In genomic region chr1:6392081-6392879, GRCh38 we compare ENCODE assay signal across 9 cellular contexts. TPM values are rescaled to one million over a fixed set of nuclear protein-coding genes. Genes with fewer than 3 reads are reported as not detected.
DNase-seq lines count a peak whose midpoint lies in the region; ATAC-seq, FAIRE-seq and TF ChIP-seq lines count a peak whose summit lies in the region.
"Had no signal": no experiment of that assay in that cellular context is flagged by ENCODE, and none has a peak within 500 bp of the region (broad histone marks: within the 10 kb centered on the region; RNA-seq: fewer than 3 reads in every experiment).

No MANE protein-coding gene starts in this region.

- POLR2A ChIA-PET in AG04450 (lab: Yijun Ruan, JAX) (interaction anchor here (0.6 to 1.3 kb wide), 2 partner anchors 8 to 30 kb away, joined by 3 read pairs; no protein-coding TSS in a partner anchor), OCI-LY7 (lab: Charles Lee) (interaction anchor here (0.7 to 0.8 kb wide), 2 partner anchors 11 to 1087 kb away, joined by 3 read pairs; no protein-coding TSS in a partner anchor)
- POLR2A ChIA-PET in naive thymus-derived CD4-positive, alpha-beta T cell (lab: Charles Lee) = interaction anchor here (0.6 to 2.6 kb wide), 4 partner anchors 9 to 157 kb away, joined by 3 to 11 read pairs (median 5); no protein-coding TSS in a partner anchor

- no peaks in the 10 kb centered on the region for H3K9me2 ChIP-seq in OCI-LY7 (ENCODE audit: insufficient read depth, low read length)

- BruUV-seq in OCI-LY7 (replicated peaks; lab: Mats Ljungman, UMichigan) = TSS peak; percentile 54

- H3K4me1 Mint-ChIP-seq in naive thymus-derived CD4-positive, alpha-beta T cell = peaks cover 16 to 41% (median 32%) of the 10 kb centered on the region in 7 donors

- intact Hi-C loops in OCI-LY7 (cut with micrococcal nuclease; ENCODE audit: unreplicated experiment) = loop anchor here (5.0 kb wide), 1 partner anchor 155 kb away; the partner anchor contains the start of gene ICMT
- intact Hi-C loops in naive thymus-derived CD4-positive, alpha-beta T cell (cut with micrococcal nuclease) = loop anchor here (2.0 to 5.0 kb wide), 5 partner anchors 33 to 400 kb away; partner anchors contain the start of genes KLHL21 (in 1 of the 2) and NPHP4 (in 1 of the 2)

- H3K27ac ChIP-seq in AG04450 (ENCODE audit: low read depth, low read length) = no peak overlapping the region
- H3K27ac ChIP-seq in OCI-LY7 (ENCODE audit: low read depth, low read length, poor library complexity, severe bottlenecking) = no peak overlapping the region
- peak overlapping the region in 1 of 2 donors; percentile 99 for H3K27ac ChIP-seq in coronary artery
- H3K27ac ChIP-seq in naive thymus-derived CD4-positive, alpha-beta T cell (ENCODE audit: low read depth, low read length) = peak overlapping the region; percentile 12

- in situ Hi-C loops in GM13976 (cut with MboI; ENCODE audit: low sequenced_read_pairs, unreplicated experiment) = no loop called here

- peaks cover 0 to 4% (median 0%) of the 10 kb centered on the region in 11 donors for H3K9me3 Mint-ChIP-seq in naive thymus-derived CD4-positive, alpha-beta T cell

- peak overlapping the region in 8 of 9 donors; percentile 31 to 88 (median 71) for H3K27ac Mint-ChIP-seq in naive thymus-derived CD4-positive, alpha-beta T cell

- H3K9me3 ChIP-seq in AG04450 (ENCODE audit: control insufficient read depth, insufficient read depth, low read length) (no peaks in the 10 kb centered on the region), OCI-LY7 (ENCODE audit: low read length) (no peaks in the 10 kb centered on the region)
- no peaks in the 10 kb centered on the region for H3K9me3 ChIP-seq in naive thymus-derived CD4-positive, alpha-beta T cell (ENCODE audit: control insufficient read depth in 2 of 3, low read length in 3 of 3)

- H3K27me3 ChIP-seq in AG04450 (ENCODE audit: control insufficient read depth, insufficient read depth, low read length) = peaks cover 4% of the 10 kb centered on the region
- no peaks in the 10 kb centered on the region for H3K27me3 ChIP-seq in naive thymus-derived CD4-positive, alpha-beta T cell (ENCODE audit: control insufficient read depth in 2 of 2, insufficient read depth in 2 of 2, low read length in 2 of 2)

- H2AFZ ChIP-seq in OCI-LY7 (ENCODE audit: low read length) = peak overlapping the region; percentile 53; the same call in 1 of the 2 replicates

- H3K4me3 Mint-ChIP-seq in naive thymus-derived CD4-positive, alpha-beta T cell = peak overlapping the region; percentile 69 to 88 (median 80)

- 0 out of 2 replicates have a peak, but pooled peaks cover 7% of the 10 kb centered on the region for H4K20me1 ChIP-seq in OCI-LY7 (ENCODE audit: insufficient read depth, low read length)

- CTCF ChIA-PET in AG04450 (lab: Charles Lee) = interaction anchor here (0.6 to 1.3 kb wide), 4 partner anchors 10 to 30 kb away, joined by 3 to 5 read pairs (median 3); no protein-coding TSS in a partner anchor
- CTCF ChIA-PET in OCI-LY7 (lab: Charles Lee; ENCODE audit: unreplicated experiment) = no interaction called here
- CTCF ChIA-PET in naive thymus-derived CD4-positive, alpha-beta T cell (lab: Charles Lee) = interaction anchor here (0.7 to 1.5 kb wide), 4 partner anchors 13 to 46 kb away, joined by 3 to 4 read pairs (median 3); no protein-coding TSS in a partner anchor

- H3K79me2 ChIP-seq in OCI-LY7 (ENCODE audit: insufficient read depth, low read depth, low read length) = peaks cover 5% of the 10 kb centered on the region; the same call in 1 of the 2 replicates

- H3K4me3 ChIP-seq in AG04450 (ENCODE audit: low read depth, low read length) (peak overlapping the region; percentile 68), OCI-LY7 (ENCODE audit: low read depth, low read length, poor library complexity, severe bottlenecking) (peak overlapping the region; percentile 78), coronary artery (peak overlapping the region; percentile 76)
- peak overlapping the region; percentile 37 for H3K4me3 ChIP-seq in naive thymus-derived CD4-positive, alpha-beta T cell (ENCODE audit: low read length)

- H3K27me3 Mint-ChIP-seq in naive thymus-derived CD4-positive, alpha-beta T cell = no peaks in the 10 kb centered on the region

- FAIRE-seq in HTR-8/SVneo (lab: Jason Lieb, UNC) = no peak
- FAIRE-seq: islet of Langerhans had no signal

- no peaks in the 10 kb centered on the region for H3K36me3 ChIP-seq in OCI-LY7 (ENCODE audit: insufficient read depth, low read length)
- H3K36me3 ChIP-seq in naive thymus-derived CD4-positive, alpha-beta T cell (ENCODE audit: control insufficient read depth in 2 of 3, insufficient read depth in 3 of 3, low read length in 3 of 3) = no peaks in the 10 kb centered on the region

- TF ChIP-seq CTCF in AG04450 (IDR thresholded peaks at IDR 0.05; ENCODE audit: low read depth, low read length) = no peak
- TF ChIP-seq CTCF in GM13976 (IDR thresholded peaks at IDR 0.05; ENCODE audit: borderline replicate concordance, control extremely low read depth, extremely low read depth, insufficient read depth, missing control alignments) = no peak
- no peak for TF ChIP-seq CTCF in OCI-LY7 (conservative IDR thresholded peaks at IDR 0.05; ENCODE audit: low read length)
- no peak for TF ChIP-seq CTCF in coronary artery (IDR thresholded peaks at IDR 0.05)

- no peak for ATAC-seq in naive thymus-derived CD4-positive, alpha-beta T cell
- no peak for ATAC-seq in HG03159 (IDR thresholded peaks at IDR 0.05; ENCODE audit: unreplicated experiment)

- peaks cover 0 to 1% (median 0%) of the 10 kb centered on the region in 5 donors for H3K36me3 Mint-ChIP-seq in naive thymus-derived CD4-positive, alpha-beta T cell

- DNase-seq in AG04450 (ENCODE audit: low read depth, low spot score) (no peak), GM13976 (ENCODE audit: low spot score) (peak; percentile 26), OCI-LY7 (ENCODE audit: low spot score) (peak; percentile 13), coronary artery (ENCODE audit: low spot score) (no peak), COR-L47 (lab: John Stamatoyannopoulos, UW) (no peak), HTR-8/SVneo (ENCODE audit: insufficient read length, low spot score) (no peak)
- DNase-seq in naive thymus-derived CD4-positive, alpha-beta T cell = peak in 3 of 9 donors; percentile 7 to 12 (median 8)

- H3K4me1 ChIP-seq in OCI-LY7 (ENCODE audit: insufficient read depth, low read length, poor library complexity, severe bottlenecking) = peaks cover 14% of the 10 kb centered on the region
- peaks cover 13 to 22% of the 10 kb centered on the region in 2 donors for H3K4me1 ChIP-seq in naive thymus-derived CD4-positive, alpha-beta T cell (ENCODE audit: control insufficient read depth in 2 of 2, insufficient read depth in 2 of 2, low read length in 2 of 2)

- peak overlapping the region; percentile 94 for H3K4me2 ChIP-seq in OCI-LY7 (ENCODE audit: low read length)

RNA-seq across cellular contexts. Expression of gene ACOT7, which starts 1.3 kb away (rescaled TPM):
- 80.1 and 102 TPM in 2 replicates for polyA plus RNA-seq in AG04450 (2011; rRNA removed)
- polyA minus RNA-seq in AG04450 (2011; rRNA and poly(A)+ RNA removed) = 38.7 and 51.3 TPM in 2 replicates
- total RNA-seq in OCI-LY7 (2014; rRNA removed; shearing (Covaris generic)) = 16.8 and 23.4 TPM in 2 replicates
- total RNA-seq in OCI-LY7 (2022) = 50.5 and 53.6 TPM in 2 replicates
- 10 to 100 TPM in 1 of 5 experiments, 1 to 10 TPM in 4; 2.5 to 75.6 (median 3.4) TPM for total RNA-seq in naive thymus-derived CD4-positive, alpha-beta T cell
- 1 to 10 TPM; 4.9 to 6.2 TPM for polyA plus RNA-seq in naive thymus-derived CD4-positive, alpha-beta T cell

RNA-seq across cellular contexts. Expression of gene HES2, which starts 27.4 kb away (rescaled TPM):
- not detected in 2 replicates for polyA plus RNA-seq in AG04450 (2011; rRNA removed)
- polyA minus RNA-seq in AG04450 (2011; rRNA and poly(A)+ RNA removed) = not detected in 2 replicates
- not detected in 2 replicates for total RNA-seq in OCI-LY7 (2014; rRNA removed; shearing (Covaris generic))
- not detected in 2 replicates for total RNA-seq in OCI-LY7 (2022)
- under 1 TPM in 1 of 5 experiments, not detected in 4; 0.56 TPM for total RNA-seq in naive thymus-derived CD4-positive, alpha-beta T cell
- not detected for polyA plus RNA-seq in naive thymus-derived CD4-positive, alpha-beta T cell

RNA-seq across cellular contexts. Expression of gene ESPN, which starts 32.3 kb away (rescaled TPM):
- not detected in 2 replicates for polyA plus RNA-seq in AG04450 (2011; rRNA removed)
- polyA minus RNA-seq in AG04450 (2011; rRNA and poly(A)+ RNA removed) = not detected in 2 replicates
- not detected in 2 replicates for total RNA-seq in OCI-LY7 (2014; rRNA removed; shearing (Covaris generic))
- total RNA-seq in OCI-LY7 (2022) = not detected in 2 replicates
- 1 to 10 TPM in 4 of 5 experiments, under 1 TPM in 1; 0.85 to 2.9 (median 2.3) TPM for total RNA-seq in naive thymus-derived CD4-positive, alpha-beta T cell
- under 1 TPM; 0.40 to 0.60 TPM for polyA plus RNA-seq in naive thymus-derived CD4-positive, alpha-beta T cell

Comparison
In these comparisons a context has a peak if more than half of its experiments do, and no peak if none do; other contexts are left out.
1. DNase-seq: peak in GM13976 (single experiment) and OCI-LY7 (single experiment); none in AG04450 (single experiment), coronary artery (single experiment), COR-L47 (single experiment) and HTR-8/SVneo (single experiment).
2. Peak in every context shown above with its lines, with median percentiles within 50 percentile points of each other: H3K4me3 ChIP-seq.